Comparison of ENCODE assay signal across 8 cellular contexts in genomic region chr14:92793709-92794546, GRCh38. TPM values are rescaled to one million over a fixed set of nuclear protein-coding genes. Genes with fewer than 3 reads are reported as not detected.
DNase-seq lines count a peak whose midpoint lies in the region; ATAC-seq and TF ChIP-seq lines count a peak whose summit lies in the region.

Gene GOLGA5, plus strand, starts transcription at chr14:92794305. Its CDS starts 3,133 bp downstream, at chr14:92797438.

- no peak for TF ChIP-seq RAD21 in SK-N-SH (IDR thresholded peaks at IDR 0.05; ENCODE audit: low read length)

- CTCF ChIA-PET in SK-N-SH (lab: Yijun Ruan, JAX), result interaction anchor here (0.5 to 13.4 kb wide), 3 partner anchors 10 to 106 kb away, joined by 3 to 186 read pairs (median 12); no protein-coding TSS in a partner anchor

- POLR2A ChIA-PET in SK-N-SH (lab: Yijun Ruan, JAX), result interaction anchor here (1.0 to 1.7 kb wide), 3 partner anchors 45 to 129 kb away, joined by 3 to 7 read pairs (median 4); partner anchors contain the start of genes CHGA and LGMN

- H3K9me2 ChIP-seq in SK-N-SH, result no peaks in the 10 kb centered on the region

- H3K4me1 ChIP-seq in SK-N-SH (ENCODE audit: control insufficient read depth in 1 of 2, insufficient read depth in 2 of 2, low read depth in 1 of 2, low read length in 1 of 2), result peaks cover 0 to 8% of the 10 kb centered on the region in 2 experiments; a peak in 2 of 4 replicates
- peaks cover 6 to 32% (median 8%) of the 10 kb centered on the region in 3 donors for H3K4me1 ChIP-seq in gastroesophageal sphincter
- H3K4me1 ChIP-seq in neutrophil (ENCODE audit: control insufficient read depth in 1 of 2, insufficient read depth in 1 of 2, low read depth in 1 of 2, low read length in 1 of 2), result peaks cover 20 to 25% of the 10 kb centered on the region in 2 experiments

- TF ChIP-seq POLR2A in gastroesophageal sphincter (IDR thresholded peaks at IDR 0.05), result peak; percentile 39 to 63

- peak within 1 kb of the TSS; percentile 76 for H3K4me2 ChIP-seq in SK-N-SH

- H3K27ac ChIP-seq in SK-N-SH (ENCODE audit: low read depth in 2 of 2, low read length in 1 of 2) (peak within 1 kb of the TSS; percentile 82 to 87), gastroesophageal sphincter (peak within 1 kb of the TSS; percentile 86 to 90 (median 87)), neutrophil (peak within 1 kb of the TSS; percentile 92), substantia nigra (ENCODE audit: low read depth, low read length, poor library complexity, severe bottlenecking) (peak within 1 kb of the TSS; percentile 78)

- H4K20me1 ChIP-seq in SK-N-SH (ENCODE audit: insufficient read depth), result no peaks in the 10 kb centered on the region

- H3K36me3 ChIP-seq in SK-N-SH (replicated peaks in 1 of 2; ENCODE audit: control insufficient read depth in 1 of 2, insufficient read depth in 2 of 2, low read length in 1 of 2) (peaks cover 14% of the 10 kb centered on the region in 2 experiments), gastroesophageal sphincter (peaks cover 0 to 17% of the 10 kb centered on the region in 2 donors), neutrophil (peaks cover 18% of the 10 kb centered on the region)

- H3K4me3 ChIP-seq in SK-N-SH (ENCODE audit: low read depth in 2 of 2, low read length in 1 of 2) (peak within 1 kb of the TSS; percentile 83 to 99), gastroesophageal sphincter (peak within 1 kb of the TSS; percentile 82 to 84), neutrophil (ENCODE audit: low read depth in 1 of 2, low read length in 1 of 2) (peak within 1 kb of the TSS; percentile 85 to 92)

- H3K27me3 ChIP-seq in SK-N-SH (ENCODE audit: insufficient read depth), result no peaks in the 10 kb centered on the region
- no peaks in the 10 kb centered on the region for H3K27me3 ChIP-seq in gastroesophageal sphincter
- H3K27me3 ChIP-seq in neutrophil, result no peaks in the 10 kb centered on the region

- TF ChIP-seq CTCF in SK-N-SH (IDR thresholded peaks at IDR 0.05) (no peak), gastroesophageal sphincter (IDR thresholded peaks at IDR 0.05) (peak in 3 of 4 experiments; percentile 38 to 67 (median 56)), neutrophil (IDR thresholded peaks at IDR 0.05) (peak; percentile 85)

- TF ChIP-seq EP300 in SK-N-SH (IDR thresholded peaks at IDR 0.05; ENCODE audit: borderline replicate concordance in 1 of 2, low read depth in 1 of 2, low read length in 1 of 2) (no peak), gastroesophageal sphincter (IDR thresholded peaks at IDR 0.05) (no peak)

- peak within 1 kb of the TSS; percentile 91 for H3K9ac ChIP-seq in SK-N-SH

- peaks cover 45% of the 10 kb centered on the region for H3K79me2 ChIP-seq in SK-N-SH (ENCODE audit: insufficient read depth)

- peak; percentile 96 for DNase-seq in GM04504 (ENCODE audit: low read depth)
- DNase-seq in NCI-H1048 (lab: John Stamatoyannopoulos, UW), result peak; percentile 99
- peak; percentile 95 for DNase-seq in SK-N-SH
- peak; percentile 97 for DNase-seq in activated naive CD4-positive, alpha-beta T cell treated with anti-CD3 and anti-CD28 coated beads, Interleukin-2, amount 50 U/mL, for 16 hours
- DNase-seq in substantia nigra (lab: John Stamatoyannopoulos, UW), result peak; percentile 74 to 100 (median 97)

- H3K9me3 ChIP-seq in SK-N-SH, result peaks cover 17% of the 10 kb centered on the region; the same call in 1 of the 2 replicates
- peaks cover 0 to 16% (median 0%) of the 10 kb centered on the region in 3 donors for H3K9me3 ChIP-seq in gastroesophageal sphincter
- H3K9me3 ChIP-seq in neutrophil, result peaks cover 7% of the 10 kb centered on the region

- 6% methylated on average over 19 of the region's 71 CpGs for WGBS in SK-N-SH (ENCODE audit: low lambda C conversion rate)
- 2% methylated on average over 14 to 15 of the region's 71 CpGs for WGBS in gastroesophageal sphincter (ENCODE audit: low coverage in 1 of 2), 2 donors

- peaks cover 10% of the 10 kb centered on the region for H3F3A ChIP-seq in SK-N-SH (replicated peaks; ENCODE audit: insufficient read depth)

- peak within 1 kb of the TSS; percentile 98 for H2AFZ ChIP-seq in SK-N-SH (ENCODE audit: low read depth)

- ATAC-seq in HG02571 (IDR thresholded peaks at IDR 0.05; ENCODE audit: unreplicated experiment), result peak; percentile 97
- ATAC-seq in gastroesophageal sphincter, result peak; percentile 97

TF ChIP-seq in SK-N-SH, 30 proteins besides CTCF, POLR2A, EP300 and RAD21 (continues in another document):
- TF ChIP-seq EZH2phosphoT487 (IDR thresholded peaks at IDR 0.05; ENCODE audit: borderline replicate concordance, low read depth) (no peak), CHD2 (IDR thresholded peaks at IDR 0.05; ENCODE audit: low read length, partially characterized antibody) (peak; percentile 77), RCOR1 (IDR thresholded peaks at IDR 0.05; ENCODE audit: low read length) (no peak), FOXM1 (IDR thresholded peaks at IDR 0.05; ENCODE audit: low read depth) (no peak), ELF1 (IDR thresholded peaks at IDR 0.05) (peak; percentile 95), USF2 (IDR thresholded peaks at IDR 0.05; ENCODE audit: borderline replicate concordance, low read depth, low read length) (peak; percentile 65; the same call in 1 of the 2 replicates), ZBTB33 (IDR thresholded peaks at IDR 0.05; ENCODE audit: borderline replicate concordance, low read depth) (peak; percentile 75; the same call in 1 of the 2 replicates), TEAD4 (IDR thresholded peaks at IDR 0.05; ENCODE audit: borderline replicate concordance, insufficient read depth) (no peak), GATA2 (CRISPR knock-in tag; IDR thresholded peaks at IDR 0.05) (no peak), TAF1 (IDR thresholded peaks at IDR 0.05; ENCODE audit: borderline replicate concordance, low read depth, low read length) (peak; percentile 71), NFIC (IDR thresholded peaks at IDR 0.05; ENCODE audit: borderline replicate concordance) (no peak), JUND (IDR thresholded peaks at IDR 0.05) (no peak), NRF1 (IDR thresholded peaks at IDR 0.05; ENCODE audit: low read depth, low read length) (peak; percentile 66), FOSL2 (IDR thresholded peaks at IDR 0.05; ENCODE audit: borderline replicate concordance, low read depth) (no peak), YY1 (IDR thresholded peaks at IDR 0.05; ENCODE audit: low read depth) (0 out of 2 replicates have a peak, but pooled peaks have one; percentile 34), RFX5 (IDR thresholded peaks at IDR 0.05; ENCODE audit: low read length) (peak; percentile 56; the same call in 1 of the 2 replicates), POLR2AphosphoS5 (IDR thresholded peaks at IDR 0.05; ENCODE audit: low read depth, low read length) (peak; percentile 76), RXRA (IDR thresholded peaks at IDR 0.05; ENCODE audit: borderline replicate concordance, low read depth) (no peak), IRF3 (IDR thresholded peaks at IDR 0.05; ENCODE audit: low read depth, low read length) (no peak), GABPA (IDR thresholded peaks at IDR 0.05; ENCODE audit: low read depth) (peak; percentile 76), SIN3A (IDR thresholded peaks at IDR 0.05; ENCODE audit: borderline replicate concordance, low read depth, low read length) (peak; percentile 93; the same call in 1 of the 2 replicates), MAX (IDR thresholded peaks at IDR 0.05; ENCODE audit: low read depth) (peak; percentile 100)

RNA-seq across cellular contexts. Expression of gene GOLGA5, which starts in this region (rescaled TPM):
- polyA plus RNA-seq in SK-N-SH (2012; rRNA removed), result 25.6 and 29.1 TPM in 2 replicates
- 38.9 and 48.7 TPM in 2 replicates for polyA plus RNA-seq in SK-N-SH (2012; cell fraction: cytosol; rRNA removed)
- polyA plus RNA-seq in SK-N-SH (2012; cell fraction: nucleus; rRNA removed), result 10.3 and 18.0 TPM in 2 replicates
- total RNA-seq in gastroesophageal sphincter, result 10 to 100 TPM; 27.6 to 41.7 (median 36.7) TPM

Comparison
In these comparisons a context has a peak if more than half of its experiments do, and no peak if none do; other contexts are left out.
1. Peak in every context shown above with its lines: DNase-seq, ATAC-seq, H3K4me3 ChIP-seq and H3K27ac ChIP-seq.